Comparison of ENCODE assay signal across 18 cellular contexts in the genomic region with DNA sequence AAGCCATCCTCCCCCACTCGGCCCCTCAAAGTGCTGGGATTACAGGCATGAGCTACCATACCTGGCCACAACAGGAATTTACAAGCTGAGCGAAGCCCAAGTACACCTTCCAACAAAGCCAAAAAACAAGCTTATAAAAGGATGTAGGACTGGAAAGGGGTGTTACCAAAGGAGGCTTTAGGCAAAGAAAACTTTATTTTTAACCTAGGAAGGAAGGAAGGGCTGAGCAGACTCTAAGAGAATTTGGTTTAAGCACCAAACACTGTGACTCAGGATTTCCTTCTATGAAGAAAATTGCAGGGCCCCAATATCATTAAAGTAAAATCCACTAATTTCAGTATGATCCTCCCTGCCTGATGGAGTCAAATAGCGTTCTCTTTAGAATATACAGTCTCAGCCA. TPM values are rescaled to one million over a fixed set of nuclear protein-coding genes. Genes with fewer than 3 reads are reported as not detected.
DNase-seq lines count a peak whose midpoint lies in the region; ATAC-seq and TF ChIP-seq lines count a peak whose summit lies in the region.
"Had no signal": no experiment of that assay in that cellular context is flagged by ENCODE, and none has a peak within 500 bp of the region (broad histone marks: within the 10 kb centered on the region; RNA-seq: fewer than 3 reads in every experiment).

No MANE protein-coding gene starts in this region.

- ATAC-seq in HG03432 (IDR thresholded peaks at IDR 0.05; ENCODE audit: unreplicated experiment): no peak
- ATAC-seq: Panc1 had no signal

- H3K9me3 ChIP-seq in NT2/D1 (ENCODE audit: insufficient read depth, low read length) (no peaks in the 10 kb centered on the region), esophagus squamous epithelium (no peaks in the 10 kb centered on the region), prostate gland (no peaks in the 10 kb centered on the region)
- H3K9me3 ChIP-seq: esophagus muscularis mucosa, ovary had no signal

- H3K4me3 ChIP-seq in NT2/D1 (ENCODE audit: insufficient read length, low read depth) (no peak overlapping the region), esophagus squamous epithelium (no peak overlapping the region), prostate gland (no peak overlapping the region)
- H3K4me3 ChIP-seq: esophagus muscularis mucosa, ovary, SK-N-MC, skin epidermis had no signal

- H3K27ac ChIP-seq in esophagus squamous epithelium (peak overlapping the region in 3 of 4 donors; percentile 40 to 46 (median 41)), prostate gland (peak overlapping the region in 1 of 2 donors; percentile 12)
- H3K27ac ChIP-seq: 22Rv1, ovary, SK-N-MC had no signal

- H3K4me1 Mint-ChIP-seq in activated CD4-positive, alpha-beta T cell treated with anti-CD3 and anti-CD28 coated beads, Interleukin-2, amount 10 ng/mL, durations not matched to agents 7 days and 5 days: peaks cover 64% of the 10 kb centered on the region

- H3K27me3 ChIP-seq in NT2/D1 (ENCODE audit: insufficient read depth, insufficient read length) (no peaks in the 10 kb centered on the region), esophagus squamous epithelium (no peaks in the 10 kb centered on the region), prostate gland (replicated peaks; ENCODE audit: insufficient read depth) (no peaks in the 10 kb centered on the region)
- H3K27me3 ChIP-seq: esophagus muscularis mucosa, ovary had no signal

- peak overlapping the region; percentile 46 for H3K27ac Mint-ChIP-seq in activated CD4-positive, alpha-beta T cell treated with anti-CD3 and anti-CD28 coated beads, Interleukin-2, amount 10 ng/mL, durations not matched to agents 7 days and 5 days

- peaks cover 4% of the 10 kb centered on the region for H3K9me3 Mint-ChIP-seq in activated CD4-positive, alpha-beta T cell treated with anti-CD3 and anti-CD28 coated beads, Interleukin-2, amount 10 ng/mL, durations not matched to agents 7 days and 5 days

- H3K4me1 ChIP-seq in NT2/D1 (ENCODE audit: insufficient read depth, insufficient read length) (no peaks in the 10 kb centered on the region), esophagus squamous epithelium (peaks cover 0 to 32% (median 6%) of the 10 kb centered on the region in 3 donors), prostate gland (replicated peaks) (no peaks in the 10 kb centered on the region)

- intact Hi-C loops in esophagus squamous epithelium (cut with DNase I) (no loop called here), prostate gland (cut with DNase I) (no loop called here)

- no peaks in the 10 kb centered on the region for H3K27me3 Mint-ChIP-seq in activated CD4-positive, alpha-beta T cell treated with anti-CD3 and anti-CD28 coated beads, Interleukin-2, amount 10 ng/mL, durations not matched to agents 7 days and 5 days

- POLR2A ChIA-PET in activated CD4-positive, alpha-beta T cell treated with anti-CD3 and anti-CD28 coated beads, Interleukin-2, amount 10 ng/mL, durations not matched to agents 7 days and 5 days (lab: Charles Lee): no interaction called here

- no peak overlapping the region for H3K4me3 Mint-ChIP-seq in activated CD4-positive, alpha-beta T cell treated with anti-CD3 and anti-CD28 coated beads, Interleukin-2, amount 10 ng/mL, durations not matched to agents 7 days and 5 days

- H3K36me3 ChIP-seq in NT2/D1 (ENCODE audit: insufficient read depth, insufficient read length, low read length) (peaks cover 3% of the 10 kb centered on the region), esophagus squamous epithelium (peaks cover 0 to 4% (median 0%) of the 10 kb centered on the region in 3 donors), prostate gland (no peaks in the 10 kb centered on the region)
- H3K36me3 ChIP-seq: ovary had no signal

- TF ChIP-seq POLR2A in esophagus squamous epithelium (IDR thresholded peaks at IDR 0.05) (no peak), prostate gland (IDR thresholded peaks at IDR 0.05) (no peak)

- H3K9ac ChIP-seq in NT2/D1 (ENCODE audit: insufficient read length, low read depth): peak overlapping the region; percentile 21

- DNase-seq in activated CD4-positive, alpha-beta T cell treated with anti-CD3 and anti-CD28 coated beads, Interleukin-2, amount 10 ng/mL, durations not matched to agents 7 days and 5 days: no peak
- DNase-seq in activated CD4-positive, alpha-beta T cell treated with anti-CD3 and anti-CD28 coated beads for 1 hour: no peak
- DNase-seq in NT2/D1 (ENCODE audit: low read depth, low spot score) (no peak), esophagus squamous epithelium (lab: John Stamatoyannopoulos, UW) (no peak), prostate gland (ENCODE audit: low spot score) (peak; percentile 13), 8988T (no peak), pons (ENCODE audit: low spot score) (no peak)
- DNase-seq: activated CD4-positive, alpha-beta T cell treated with anti-CD3 and anti-CD28 coated beads for 4 hours; NCI-H146; NCI-H774; ovary; stimulated activated CD4-positive, alpha-beta T cell treated with anti-CD3 and anti-CD28 coated beads, Interleukin-4, amount 100 ng/mL, for 4 hours had no signal

- TF ChIP-seq CTCF in esophagus squamous epithelium (IDR thresholded peaks at IDR 0.05) (no peak), prostate gland (IDR thresholded peaks at IDR 0.05) (no peak)

- 36 to 58% methylated on average over 3 of the region's 3 CpGs for WGBS in esophagus squamous epithelium, 2 donors
- 41% methylated on average over 3 of the region's 3 CpGs for WGBS in prostate gland

- H3K36me3 Mint-ChIP-seq in activated CD4-positive, alpha-beta T cell treated with anti-CD3 and anti-CD28 coated beads, Interleukin-2, amount 10 ng/mL, durations not matched to agents 7 days and 5 days (ENCODE audit: low read depth): peaks cover 41% of the 10 kb centered on the region

- CTCF ChIA-PET in activated CD4-positive, alpha-beta T cell treated with anti-CD3 and anti-CD28 coated beads, Interleukin-2, amount 10 ng/mL, durations not matched to agents 7 days and 5 days (lab: Charles Lee): interaction anchor here (0.6 to 0.7 kb wide), 2 partner anchors 8 to 58 kb away, joined by 3 to 4 read pairs; no protein-coding TSS in a partner anchor

RNA-seq across cellular contexts. Expression of gene DENND5A, which starts 12.1 kb away (rescaled TPM):
- total RNA-seq in activated CD4-positive, alpha-beta T cell treated with anti-CD3 and anti-CD28 coated beads, Interleukin-2, amount 10 ng/mL, durations not matched to agents 7 days and 5 days: 10 to 100 TPM; 70.2 to 93.5 TPM
- total RNA-seq in esophagus squamous epithelium (10 to 100 TPM; 13.8 to 56.3 (median 23.4) TPM), prostate gland (10 to 100 TPM; 25.4 to 84.6 TPM)
